1 cellular context compared by ENCODE assay signal in genomic region chr20:62823688-62824475, GRCh38.
TF ChIP-seq lines count a peak whose summit lies in the region.

No MANE protein-coding gene starts in this region.

TF ChIP-seq in HEK293T, 16 proteins besides CTCF, POLR2A, EP300 and RAD21:
- TF ChIP-seq CTBP1 (IDR thresholded peaks at IDR 0.05; ENCODE audit: borderline replicate concordance) (no peak), FOXA1 (IDR thresholded peaks at IDR 0.05) (no peak), BHLHE40 (IDR thresholded peaks at IDR 0.05; ENCODE audit: borderline replicate concordance) (no peak), LEF1 (IDR thresholded peaks at IDR 0.05; ENCODE audit: borderline replicate concordance) (no peak), ARNT (IDR thresholded peaks at IDR 0.05) (no peak), HDGF (IDR thresholded peaks at IDR 0.05; ENCODE audit: borderline replicate concordance) (no peak), SUZ12 (IDR thresholded peaks at IDR 0.05) (no peak), SP1 (IDR thresholded peaks at IDR 0.05) (no peak), FOXK2 (IDR thresholded peaks at IDR 0.05) (no peak), FOXM1 (IDR thresholded peaks at IDR 0.05; ENCODE audit: borderline replicate concordance) (no peak)
